In genomic region chr9:12923472-12924009, GRCh38 we compare ENCODE assay signal across 9 cellular contexts.
DNase-seq lines count a peak whose midpoint lies in the region; ATAC-seq lines count a peak whose summit lies in the region.
"Had no signal": no experiment of that assay in that cellular context is flagged by ENCODE, and none has a peak within 500 bp of the region (broad histone marks: within the 10 kb centered on the region; RNA-seq: fewer than 3 reads in every experiment).

No MANE protein-coding gene starts in this region.

- H3K9me3 ChIP-seq in skeletal muscle tissue (ENCODE audit: control insufficient read depth in 3 of 3, low read length in 3 of 3) = no peaks in the 10 kb centered on the region
- H3K9me3 ChIP-seq: colonic mucosa had no signal

- DNase-seq in GM04503 (ENCODE audit: low read depth) (peak; percentile 98), astrocyte of the hippocampus (ENCODE audit: low read depth, low spot score) (peak; percentile 91), left ventricle myocardium superior (no peak), Ammon's horn (ENCODE audit: low spot score) (no peak), NCI-H1105 (lab: John Stamatoyannopoulos, UW) (no peak)
- no peak for DNase-seq in effector CD4-positive, alpha-beta T cell
- DNase-seq: colonic mucosa had no signal

- no peaks in the 10 kb centered on the region for H3K27me3 ChIP-seq in skeletal muscle tissue (ENCODE audit: control insufficient read depth in 3 of 3, insufficient read depth in 3 of 3, low read length in 3 of 3)
- H3K27me3 ChIP-seq: colonic mucosa had no signal

- no peaks in the 10 kb centered on the region for H3K36me3 ChIP-seq in skeletal muscle tissue (ENCODE audit: control insufficient read depth in 3 of 3, insufficient read depth in 3 of 3, low read length in 3 of 3)
- H3K36me3 ChIP-seq: colonic mucosa had no signal

- H3K4me1 ChIP-seq in skeletal muscle tissue (ENCODE audit: control insufficient read depth in 3 of 3, insufficient read depth in 3 of 3, low read length in 3 of 3) = no peaks in the 10 kb centered on the region
- H3K4me1 ChIP-seq: colonic mucosa had no signal

- no peak overlapping the region for H3K9ac ChIP-seq in skeletal muscle tissue (ENCODE audit: low read depth in 1 of 3, low read length in 3 of 3)

- intact Hi-C loops in left ventricle myocardium superior (cut with micrococcal nuclease) = no loop called here

- ATAC-seq in left ventricle myocardium superior (peak; percentile 91), HG03135 (IDR thresholded peaks at IDR 0.05; ENCODE audit: unreplicated experiment) (no peak)

- peak overlapping the region; percentile 5 for H3K27ac ChIP-seq in skeletal muscle tissue (ENCODE audit: low read depth, low read length)
- H3K27ac ChIP-seq: colonic mucosa had no signal

- no peak overlapping the region for H3K4me3 ChIP-seq in skeletal muscle tissue (ENCODE audit: low read length in 3 of 3)
- H3K4me3 ChIP-seq: colonic mucosa had no signal

Comparison
In these comparisons a context has a peak if more than half of its experiments do, and no peak if none do; other contexts are left out.
1. DNase-seq: peak in GM04503 (single experiment) and astrocyte of the hippocampus (single experiment); none in left ventricle myocardium superior (single experiment), Ammon's horn (single experiment), effector CD4-positive, alpha-beta T cell (single experiment) and NCI-H1105 (single experiment).